ENCODE assay signal across 17 cellular contexts in the genomic region with DNA sequence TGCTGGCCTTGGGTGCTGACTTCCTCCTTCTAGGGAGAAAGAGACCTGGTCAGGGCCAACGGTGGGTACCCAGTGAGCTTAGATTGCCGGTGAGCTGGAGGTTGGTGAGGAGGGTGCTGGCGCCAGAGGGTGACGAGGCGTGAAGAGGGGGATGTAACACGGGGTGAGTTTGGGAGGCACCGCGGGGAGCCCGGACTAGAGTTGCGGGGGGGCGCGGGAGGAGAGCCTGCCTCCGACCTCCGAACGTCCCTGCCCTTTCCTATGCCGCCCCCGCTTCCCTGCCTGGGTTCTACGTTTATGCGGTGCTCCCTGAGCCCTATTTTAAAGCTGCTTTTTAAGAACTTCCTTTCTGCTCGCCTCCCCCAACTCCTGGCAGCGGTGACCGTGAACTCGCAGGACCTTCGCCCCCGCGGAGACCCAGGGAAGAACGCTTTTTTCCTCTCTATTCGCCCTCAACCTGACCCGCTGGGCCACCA. TPM values are rescaled to one million over a fixed set of nuclear protein-coding genes. Genes with fewer than 3 reads are reported as not detected.
DNase-seq lines count a peak whose midpoint lies in the region; ATAC-seq, FAIRE-seq and TF ChIP-seq lines count a peak whose summit lies in the region.
"Had no signal": no experiment of that assay in that cellular context is flagged by ENCODE, and none has a peak within 500 bp of the region (broad histone marks: within the 10 kb centered on the region; RNA-seq: fewer than 3 reads in every experiment).

No MANE protein-coding gene starts in this region.

- no peak overlapping the region for H2BK12ac ChIP-seq in H9 (ENCODE audit: insufficient read length, low read depth, low read length)

- H3K27me3 Mint-ChIP-seq in CD4-positive, CD25-positive, alpha-beta regulatory T cell, result peaks cover 84% of the 10 kb centered on the region
- H3K27me3 Mint-ChIP-seq in H9 (ENCODE audit: low read depth) (peaks cover 41% of the 10 kb centered on the region), naive B cell (peaks cover 5 to 67% (median 52%) of the 10 kb centered on the region in 3 donors)

- H3T11ph ChIP-seq in H9 (ENCODE audit: low read length), result no peak overlapping the region

- no peak overlapping the region for H4K8ac ChIP-seq in H9 (replicated peaks; ENCODE audit: insufficient read length, low read depth, low read length)

- H2AFZ ChIP-seq in H9 (ENCODE audit: low read length) (peak overlapping the region; percentile 84), GM12878 (ENCODE audit: control insufficient read depth, low read depth, low read length) (peak overlapping the region; percentile 48)

- H3K4me1 ChIP-seq in CD4-positive, CD25-positive, alpha-beta regulatory T cell (ENCODE audit: control insufficient read depth, insufficient read depth, low read length, poor library complexity, severe bottlenecking), result peaks cover 25% of the 10 kb centered on the region
- H3K4me1 ChIP-seq in H9 (ENCODE audit: insufficient read depth, low read length) (no peaks in the 10 kb centered on the region), GM12878 (ENCODE audit: control insufficient read depth, insufficient read depth, low read length) (peaks cover 31% of the 10 kb centered on the region)

- H2BK20ac ChIP-seq in H9 (ENCODE audit: low read depth, low read length, poor library complexity, severe bottlenecking), result no peak overlapping the region

- no peak for TF ChIP-seq EP300 in GM12878 (IDR thresholded peaks at IDR 0.05; ENCODE audit: borderline replicate concordance in 1 of 2, control insufficient read depth in 1 of 2, low read depth in 2 of 2, low read length in 2 of 2)

- no peak overlapping the region for H3K27ac ChIP-seq in CD4-positive, CD25-positive, alpha-beta regulatory T cell (ENCODE audit: insufficient read depth, low read length, poor library complexity, severe bottlenecking)
- no peak overlapping the region for H3K27ac ChIP-seq in H9 (ENCODE audit: insufficient read length, low read depth, low read length)
- no peak overlapping the region for H3K27ac ChIP-seq in GM12878 (ENCODE audit: control insufficient read depth, insufficient read depth)
- H3K27ac ChIP-seq: epithelial cell of prostate, suprapubic skin, VCaP had no signal

- in situ Hi-C loops in GM12878 (cut with MboI), result no loop called here

- H3K4me2 ChIP-seq in H9 (ENCODE audit: insufficient read depth, insufficient read length, low read length), result peak overlapping the region; percentile 100
- H3K4me2 ChIP-seq in GM12878 (ENCODE audit: control insufficient read depth, insufficient read depth), result peak overlapping the region; percentile 74

- peaks cover 22 to 57% (median 33%) of the 10 kb centered on the region in 4 donors for H3K4me1 Mint-ChIP-seq in CD4-positive, CD25-positive, alpha-beta regulatory T cell
- H3K4me1 Mint-ChIP-seq in H9, result peaks cover 35 to 38% of the 10 kb centered on the region in 2 experiments
- H3K4me1 Mint-ChIP-seq in naive B cell, result peaks cover 45 to 54% (median 50%) of the 10 kb centered on the region in 3 donors

- CTCF ChIA-PET in GM12878 (lab: Yijun Ruan, JAX), result interaction anchor here (1.1 to 3.6 kb wide), 6 partner anchors 9 to 289 kb away, joined by 3 to 21 read pairs (median 9); partner anchors contain the start of gene CCNB1IP1

- no peak for ATAC-seq in CD4-positive, CD25-positive, alpha-beta regulatory T cell (ENCODE audit: low read depth in 2 of 2)
- ATAC-seq in GM12878 (peak; percentile 19), naive B cell (ENCODE audit: low read depth in 2 of 2) (no peak), HG03520 (IDR thresholded peaks at IDR 0.05; ENCODE audit: unreplicated experiment) (no peak), HG02623 (IDR thresholded peaks at IDR 0.05; ENCODE audit: unreplicated experiment) (no peak)
- ATAC-seq: left cardiac atrium had no signal

- no peak overlapping the region for H3K14ac ChIP-seq in H9 (ENCODE audit: insufficient read depth, low read length)

- H2AK5ac ChIP-seq in H9 (ENCODE audit: insufficient read length, low read length), result no peak overlapping the region

- TF ChIP-seq RAD21 in GM12878 (IDR thresholded peaks at IDR 0.05; ENCODE audit: insufficient read depth, low read depth, low read length), result no peak

- H3K23ac ChIP-seq in H9 (ENCODE audit: insufficient read length, low read depth, low read length), result no peak overlapping the region

- H4K5ac ChIP-seq in H9 (ENCODE audit: insufficient read length, low read depth, low read length), result no peak overlapping the region

- peaks cover 26% of the 10 kb centered on the region for H3K23me2 ChIP-seq in H9 (ENCODE audit: insufficient read length, low read depth, low read length, poor library complexity, severe bottlenecking)

- no CpG with 5 or more reads among the region's 29 CpGs for WGBS in H9 (ENCODE audit: extremely low coverage, insufficient read length, low lambda C conversion rate)
- 11% methylated on average over 29 of the region's 29 CpGs for WGBS in GM12878 (ENCODE audit: insufficient coverage, insufficient replicate concordance, low lambda C conversion rate, missing lambda C conversion rate)

- peak overlapping the region in 3 of 4 donors; percentile 49 to 65 (median 50) for H3K4me3 Mint-ChIP-seq in CD4-positive, CD25-positive, alpha-beta regulatory T cell
- H3K4me3 Mint-ChIP-seq in H9 (peak overlapping the region; percentile 60 to 73), naive B cell (peak overlapping the region; percentile 64 to 92 (median 82))

- TF ChIP-seq POLR2A in GM12878 (IDR thresholded peaks at IDR 0.05; ENCODE audit: low read depth, low read length), result no peak

- BruUV-seq in GM12878 (replicated peaks; lab: Mats Ljungman, UMichigan), result no TSS peak

- POLR2A ChIA-PET in GM12878 (lab: Charles Lee), result interaction anchor here (1.0 to 1.6 kb wide), 3 partner anchors 9 to 59 kb away, joined by 3 to 4 read pairs (median 3); no protein-coding TSS in a partner anchor

- no peaks in the 10 kb centered on the region for H3K36me3 Mint-ChIP-seq in CD4-positive, CD25-positive, alpha-beta regulatory T cell
- peaks cover 0 to 2% (median 0%) of the 10 kb centered on the region in 3 experiments; a peak in 2 of 7 replicates for H3K36me3 Mint-ChIP-seq in H9 (ENCODE audit: insufficient read depth in 1 of 3, low read depth in 3 of 3)
- no peaks in the 10 kb centered on the region for H3K36me3 Mint-ChIP-seq in naive B cell

- SMC1A ChIA-PET in GM12878 (lab: Charles Lee; ENCODE audit: uncharacterized antibody, unreplicated experiment), result interaction anchor here (1.4 to 3.7 kb wide), 8 partner anchors 9 to 295 kb away, joined by 3 to 26 read pairs (median 8); no protein-coding TSS in a partner anchor

- no peak overlapping the region for H2BK5ac ChIP-seq in H9 (ENCODE audit: insufficient read length, low read length)

- no peak overlapping the region for H3K18ac ChIP-seq in H9 (ENCODE audit: insufficient read length, low read depth, low read length)

- H3K79me1 ChIP-seq in H9 (ENCODE audit: insufficient read depth, low read depth, low read length, poor library complexity, severe bottlenecking), result no peaks in the 10 kb centered on the region

- H3K56ac ChIP-seq in H9 (ENCODE audit: insufficient read length, low read depth, low read length), result no peak overlapping the region

- H4K20me1 ChIP-seq in H9 (ENCODE audit: control insufficient read depth, insufficient read depth, insufficient read length) (no peaks in the 10 kb centered on the region), GM12878 (ENCODE audit: control insufficient read depth, insufficient read depth) (no peaks in the 10 kb centered on the region)

- H3K27me3 ChIP-seq in CD4-positive, CD25-positive, alpha-beta regulatory T cell (ENCODE audit: control insufficient read depth, insufficient read depth, low read length), result peaks cover 43% of the 10 kb centered on the region
- peaks cover 8% of the 10 kb centered on the region; the same call in 1 of the 2 replicates for H3K27me3 ChIP-seq in H9 (ENCODE audit: insufficient read depth, low read length)
- H3K27me3 ChIP-seq in GM12878 (replicated peaks in 1 of 2; ENCODE audit: control insufficient read depth in 2 of 2, insufficient read depth in 2 of 2, low read length in 1 of 2), result no peaks in the 10 kb centered on the region; a peak in 2 of 4 replicates
- H3K27me3 ChIP-seq: suprapubic skin had no signal

- intact Hi-C loops in GM12878 (cut with micrococcal nuclease; ENCODE audit: unreplicated experiment), result no loop called here

- FAIRE-seq in GM12878 (lab: Jason Lieb, UNC), result no peak

- no peak overlapping the region for H4K91ac ChIP-seq in H9 (ENCODE audit: insufficient read length, low read depth, low read length)

- no peak overlapping the region for H3K4me3 ChIP-seq in CD4-positive, CD25-positive, alpha-beta regulatory T cell (ENCODE audit: low read depth, low read length)
- peak overlapping the region; percentile 52; the same call in 1 of the 2 replicates for H3K4me3 ChIP-seq in GM12878
- H3K4me3 ChIP-seq: suprapubic skin had no signal

- H2BK120ac ChIP-seq in H9 (ENCODE audit: low read depth, low read length, poor library complexity, severe bottlenecking), result no peak overlapping the region

- no peak for TF ChIP-seq CTCF in H9 (conservative IDR thresholded peaks at IDR 0.05)
- TF ChIP-seq CTCF in GM12878 (IDR thresholded peaks at IDR 0.05 in 2 of 3, conservative IDR thresholded peaks at IDR 0.05 in 1 of 3; ENCODE audit: control insufficient read depth in 2 of 3, extremely low read depth in 1 of 3, insufficient read depth in 1 of 3, low read depth in 3 of 3, low read length in 3 of 3), result no peak

- H3K27ac Mint-ChIP-seq in CD4-positive, CD25-positive, alpha-beta regulatory T cell, result peak overlapping the region in 1 of 3 donors; percentile 27
- no peak overlapping the region; a peak in 1 of 7 replicates for H3K27ac Mint-ChIP-seq in H9
- peak overlapping the region in 4 of 6 donors; percentile 60 to 99 (median 74) for H3K27ac Mint-ChIP-seq in naive B cell

- H3K79me2 ChIP-seq in H9 (ENCODE audit: insufficient read depth, low read length) (no peaks in the 10 kb centered on the region), GM12878 (ENCODE audit: control insufficient read depth, insufficient read depth, low read length) (no peaks in the 10 kb centered on the region)

- RAD21 ChIA-PET in GM12878 (lab: Charles Lee; ENCODE audit: unreplicated experiment), result interaction anchor here (0.6 to 2.9 kb wide), 9 partner anchors 8 to 129 kb away, joined by 3 to 17 read pairs (median 5); partner anchors contain the start of gene RNASE4

- H3K9ac ChIP-seq in H9 (ENCODE audit: extremely low read depth, insufficient read length, low read length), result no peak overlapping the region
- peak overlapping the region; percentile 36; the same call in 1 of the 2 replicates for H3K9ac ChIP-seq in GM12878 (ENCODE audit: control insufficient read depth, insufficient read depth, low read length)

- no peaks in the 10 kb centered on the region for H3K36me3 ChIP-seq in CD4-positive, CD25-positive, alpha-beta regulatory T cell (ENCODE audit: control insufficient read depth, insufficient read depth, low read length)
- H3K36me3 ChIP-seq in GM12878 (ENCODE audit: control insufficient read depth in 2 of 2, insufficient read depth in 2 of 2, low read length in 1 of 2), result no peaks in the 10 kb centered on the region
- H3K36me3 ChIP-seq: suprapubic skin had no signal

- no peak overlapping the region for H3K4ac ChIP-seq in H9 (ENCODE audit: low read depth, low read length)

- peaks cover 0 to 8% (median 0%) of the 10 kb centered on the region in 7 donors for H3K9me3 Mint-ChIP-seq in CD4-positive, CD25-positive, alpha-beta regulatory T cell
- H3K9me3 Mint-ChIP-seq in H9, result peaks cover 0 to 2% of the 10 kb centered on the region in 2 experiments; a peak in 2 of 5 replicates
- peaks cover 0 to 5% (median 0%) of the 10 kb centered on the region in 7 donors for H3K9me3 Mint-ChIP-seq in naive B cell

- no peak for DNase-seq in CD4-positive, CD25-positive, alpha-beta regulatory T cell
- DNase-seq in H9 (no peak), GM12878 (ENCODE audit: low read depth, low spot score) (no peak), naive B cell (no peak), SIG-M5 treated with dmso at 0.1 percent for 504 hours (lab: John Stamatoyannopoulos, UW; ENCODE audit: unreplicated experiment) (no peak)
- DNase-seq in stimulated activated naive CD4-positive, alpha-beta T cell treated with Interleukin-2 at 50 U/mL for 16 hours (lab: John Stamatoyannopoulos, UW), result no peak
- DNase-seq: amniotic stem cell; DMS 273 treated with DMSO at 0.1 percent for 48 hours; left cardiac atrium; NCI-H2171 treated with DMSO at 0.1 percent for 48 hours; stimulated activated CD4-positive, alpha-beta T cell treated with anti-CD3 and anti-CD28 coated beads, Interleukin-4, amount 100 ng/mL, for 1 hour had no signal

- peaks cover 0 to 3% of the 10 kb centered on the region in 2 experiments for H3K9me3 ChIP-seq in CD4-positive, CD25-positive, alpha-beta regulatory T cell (ENCODE audit: control insufficient read depth in 2 of 2, low read length in 2 of 2)
- no peaks in the 10 kb centered on the region for H3K9me3 ChIP-seq in H9 (ENCODE audit: control insufficient read depth, low read depth, low read length)
- no peaks in the 10 kb centered on the region for H3K9me3 ChIP-seq in GM12878 (replicated peaks; ENCODE audit: control insufficient read depth, insufficient read depth, low read length)
- H3K9me3 ChIP-seq: suprapubic skin had no signal

- no peak overlapping the region for H2BK15ac ChIP-seq in H9 (ENCODE audit: low read depth, low read length)

RNA-seq across cellular contexts. Expression of gene OR6S1, which starts 18.6 kb away (rescaled TPM):
- total RNA-seq in CD4-positive, CD25-positive, alpha-beta regulatory T cell, result not detected
- not detected for polyA plus RNA-seq in CD4-positive, CD25-positive, alpha-beta regulatory T cell
- total RNA-seq in H9 (2021) (not detected in 2 replicates), GM12878 (2014; rRNA removed) (0.62 and 0.76 TPM in 2 replicates), GM12878 (2014; rRNA removed; fragmentation: Illumina TruSeq; extraction: Trizol) (0.64 and 0.67 TPM in 2 replicates), GM12878 (2021) (0.51 and 0.66 TPM in 2 replicates)
- 12.5 and 19.1 TPM in 2 replicates for total RNA-seq in GM12878 (2013; cell fraction: nucleolus; rRNA removed)
- polyA plus RNA-seq in GM12878 (2011; ENCODE audit: low read depth), result 0.66 TPM
- polyA plus RNA-seq in GM12878 (2011; rRNA removed) (0.09 and 0.24 TPM in 2 replicates), GM12878 (2014; fragmentation: Illumina TruSeq; extraction: Trizol) (0.22 TPM in 1 of 2 replicates, not detected in the other), GM12878 (2014; fragmentation: Nextera tagmentation; extraction: Ambion mirVana) (not detected), GM12878 (2014; rRNA removed) (0.35 and 0.42 TPM in 2 replicates), GM12878 (2016; fragmentation: Nextera tagmentation; extraction: Ambion mirVana) (not detected), naive B cell (ENCODE audit: low read depth in 6 of 6) (not detected)
- 0.12 and 0.24 TPM in 2 replicates for polyA plus RNA-seq in GM12878 (2011; cell fraction: cytosol; rRNA removed)
- 0.70 and 1.1 TPM in 2 replicates for polyA plus RNA-seq in GM12878 (2011; cell fraction: nucleus; rRNA removed)
- polyA plus RNA-seq in GM12878 (2012), result 0.16 and 0.27 TPM in 2 replicates
- 0.80 TPM in 1 of 2 replicates, not detected in the other for polyA minus RNA-seq in GM12878 (2011; rRNA and poly(A)+ RNA removed)
- not detected in 2 replicates for polyA minus RNA-seq in GM12878 (2011; cell fraction: cytosol; rRNA and poly(A)+ RNA removed)
- polyA minus RNA-seq in GM12878 (2011; cell fraction: nucleus; rRNA and poly(A)+ RNA removed), result 0.48 and 0.86 TPM in 2 replicates
- total RNA-seq: left cardiac atrium, posterior vena cava, suprapubic skin had no signal

RNA-seq across cellular contexts. Expression of gene RNASE12, which starts 31.7 kb away (rescaled TPM):
- total RNA-seq in CD4-positive, CD25-positive, alpha-beta regulatory T cell, result not detected
- not detected for polyA plus RNA-seq in CD4-positive, CD25-positive, alpha-beta regulatory T cell
- total RNA-seq in H9 (2021), result not detected in 2 replicates
- not detected in 2 replicates for total RNA-seq in GM12878 (2013; cell fraction: nucleolus; rRNA removed)
- total RNA-seq in GM12878 (2014; rRNA removed), result not detected in 2 replicates
- not detected in 2 replicates for total RNA-seq in GM12878 (2014; rRNA removed; fragmentation: Illumina TruSeq; extraction: Trizol)
- not detected in 2 replicates for total RNA-seq in GM12878 (2021)
- not detected for polyA plus RNA-seq in GM12878 (2011; ENCODE audit: low read depth)
- polyA plus RNA-seq in GM12878 (2011; rRNA removed), result not detected in 2 replicates
- polyA plus RNA-seq in GM12878 (2011; cell fraction: cytosol; rRNA removed), result not detected in 2 replicates
- polyA plus RNA-seq in GM12878 (2011; cell fraction: nucleus; rRNA removed), result not detected in 2 replicates
- polyA plus RNA-seq in GM12878 (2012), result not detected in 2 replicates
- polyA plus RNA-seq in GM12878 (2014; fragmentation: Illumina TruSeq; extraction: Trizol), result not detected in 2 replicates
- polyA plus RNA-seq in GM12878 (2014; fragmentation: Nextera tagmentation; extraction: Ambion mirVana), result not detected
- not detected in 2 replicates for polyA plus RNA-seq in GM12878 (2014; rRNA removed)
- not detected for polyA plus RNA-seq in GM12878 (2016; fragmentation: Nextera tagmentation; extraction: Ambion mirVana)
- polyA minus RNA-seq in GM12878 (2011; rRNA and poly(A)+ RNA removed), result not detected in 2 replicates
- polyA minus RNA-seq in GM12878 (2011; cell fraction: cytosol; rRNA and poly(A)+ RNA removed), result not detected in 2 replicates
- polyA minus RNA-seq in GM12878 (2011; cell fraction: nucleus; rRNA and poly(A)+ RNA removed), result not detected in 2 replicates
- not detected for polyA plus RNA-seq in naive B cell (ENCODE audit: low read depth in 6 of 6)
- total RNA-seq: left cardiac atrium, posterior vena cava, suprapubic skin had no signal

RNA-seq across cellular contexts. Expression of gene RNASE11, which starts 35.1 kb away (rescaled TPM):
- not detected for total RNA-seq in CD4-positive, CD25-positive, alpha-beta regulatory T cell
- not detected for polyA plus RNA-seq in CD4-positive, CD25-positive, alpha-beta regulatory T cell
- not detected in 2 replicates for total RNA-seq in H9 (2021)
- not detected in 2 replicates for total RNA-seq in GM12878 (2013; cell fraction: nucleolus; rRNA removed)
- total RNA-seq in GM12878 (2014; rRNA removed), result not detected in 2 replicates
- total RNA-seq in GM12878 (2014; rRNA removed; fragmentation: Illumina TruSeq; extraction: Trizol), result not detected in 2 replicates
- total RNA-seq in GM12878 (2021), result not detected in 2 replicates
- not detected for polyA plus RNA-seq in GM12878 (2011; ENCODE audit: low read depth)
- polyA plus RNA-seq in GM12878 (2011; rRNA removed), result not detected in 2 replicates
- polyA plus RNA-seq in GM12878 (2011; cell fraction: cytosol; rRNA removed), result not detected in 2 replicates
- not detected in 2 replicates for polyA plus RNA-seq in GM12878 (2011; cell fraction: nucleus; rRNA removed)
- not detected in 2 replicates for polyA plus RNA-seq in GM12878 (2012)
- not detected in 2 replicates for polyA plus RNA-seq in GM12878 (2014; fragmentation: Illumina TruSeq; extraction: Trizol)
- not detected for polyA plus RNA-seq in GM12878 (2014; fragmentation: Nextera tagmentation; extraction: Ambion mirVana)
- not detected in 2 replicates for polyA plus RNA-seq in GM12878 (2014; rRNA removed)
- polyA plus RNA-seq in GM12878 (2016; fragmentation: Nextera tagmentation; extraction: Ambion mirVana), result not detected
- not detected in 2 replicates for polyA minus RNA-seq in GM12878 (2011; rRNA and poly(A)+ RNA removed)
- not detected in 2 replicates for polyA minus RNA-seq in GM12878 (2011; cell fraction: cytosol; rRNA and poly(A)+ RNA removed)
- not detected in 2 replicates for polyA minus RNA-seq in GM12878 (2011; cell fraction: nucleus; rRNA and poly(A)+ RNA removed)
- not detected for polyA plus RNA-seq in naive B cell (ENCODE audit: low read depth in 6 of 6)
- total RNA-seq: left cardiac atrium, posterior vena cava, suprapubic skin had no signal

Comparison
In these comparisons a context has a peak if more than half of its experiments do, and no peak if none do; other contexts are left out.
1. H3K27ac Mint-ChIP-seq: peak in naive B cell (4 of 6); none in H9 (0 of 3).
2. Peak in every context shown above with its lines, with median percentiles within 50 percentile points of each other: H3K4me3 Mint-ChIP-seq.